In the genomic region with DNA sequence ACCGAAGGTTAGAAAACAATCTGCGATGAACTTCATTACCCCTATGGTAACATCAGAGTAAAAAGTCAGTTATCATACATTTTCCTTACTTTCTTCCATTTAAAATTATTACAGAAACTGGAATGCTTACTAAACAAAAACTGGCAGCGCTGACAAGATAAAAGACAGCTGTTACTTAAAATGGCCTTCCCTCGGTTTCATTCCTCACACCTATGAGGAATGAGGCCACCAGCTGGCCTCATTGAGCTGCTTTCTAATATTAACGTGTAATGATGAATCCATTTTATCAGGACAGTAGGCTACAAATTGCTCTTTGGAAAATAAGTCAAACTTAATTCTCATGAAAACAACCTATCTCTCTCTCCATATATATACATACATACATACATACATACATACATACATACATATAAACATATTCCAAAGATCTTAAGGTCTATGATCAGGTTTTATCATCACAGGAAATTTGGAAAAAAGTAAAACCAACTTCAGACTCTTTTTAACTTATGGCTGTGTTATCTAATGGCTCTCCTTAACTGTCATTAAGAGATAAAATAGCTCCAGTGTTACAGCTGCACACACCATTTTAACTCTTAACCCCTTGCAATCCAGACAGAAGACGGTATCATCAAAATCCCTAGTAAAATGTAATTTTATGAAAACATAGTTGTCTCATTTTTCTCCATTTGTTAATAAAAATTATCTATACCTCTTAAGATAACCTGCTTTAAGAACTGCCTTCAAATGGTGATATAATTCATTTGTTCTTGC, we compare ENCODE assay signal across 11 cellular contexts. TPM values are rescaled to one million over a fixed set of nuclear protein-coding genes. Genes with fewer than 3 reads are reported as not detected.
DNase-seq lines count a peak whose midpoint lies in the region; ATAC-seq and TF ChIP-seq lines count a peak whose summit lies in the region.
"Had no signal": no experiment of that assay in that cellular context is flagged by ENCODE, and none has a peak within 500 bp of the region (broad histone marks: within the 10 kb centered on the region; RNA-seq: fewer than 3 reads in every experiment).

No MANE protein-coding gene starts in this region.

- H3K9me3 Mint-ChIP-seq in Calu3 (ENCODE audit: low read depth, unreplicated experiment) = no peaks in the 10 kb centered on the region

- peaks cover 94% of the 10 kb centered on the region for H3K36me3 ChIP-seq in PC-9 (ENCODE audit: low read depth)
- peaks cover 13% of the 10 kb centered on the region for H3K36me3 ChIP-seq in endocrine pancreas (ENCODE audit: control insufficient read depth, insufficient read depth, low read length)
- H3K36me3 ChIP-seq in neural cell (ENCODE audit: insufficient read depth, low read length) = peaks cover 24% of the 10 kb centered on the region
- peaks cover 2 to 4% of the 10 kb centered on the region in 2 donors for H3K36me3 ChIP-seq in aorta (ENCODE audit: control insufficient read depth in 1 of 2, insufficient read depth in 2 of 2, low read length in 1 of 2)

- CTCF ChIA-PET in Calu3 (lab: Charles Lee) = interaction anchor here (0.9 to 1.5 kb wide), 2 partner anchors 47 to 49 kb away, joined by 3 to 8 read pairs; no protein-coding TSS in a partner anchor
- CTCF ChIA-PET in PC-9 (lab: Charles Lee) = no interaction called here

- peak overlapping the region; percentile 93; the same call in 1 of the 2 replicates for H3K4me3 ChIP-seq in PC-9
- peak overlapping the region; percentile 97 for H3K4me3 ChIP-seq in endocrine pancreas (ENCODE audit: control insufficient read depth, insufficient read depth, low read length)
- H3K4me3 ChIP-seq in neural cell (ENCODE audit: low read length) = peak overlapping the region; percentile 91
- H3K4me3 ChIP-seq in aorta (ENCODE audit: low read length in 2 of 2) = peak overlapping the region in 1 of 2 donors; percentile 5

- peaks cover 95% of the 10 kb centered on the region for H4K20me1 ChIP-seq in PC-9 (ENCODE audit: insufficient read depth)
- H4K20me1 ChIP-seq in neural cell (ENCODE audit: insufficient read depth) = peaks cover 9% of the 10 kb centered on the region

- BruUV-seq in Calu3 (replicated peaks; lab: Mats Ljungman, UMichigan) = no TSS peak
- BruUV-seq in PC-9 (replicated peaks; lab: Mats Ljungman, UMichigan) = no TSS peak

- H3K9me2 ChIP-seq in PC-9 (ENCODE audit: insufficient read depth) (no peaks in the 10 kb centered on the region), neural cell (ENCODE audit: insufficient read depth, low read length) (no peaks in the 10 kb centered on the region)

- no peak for TF ChIP-seq EP300 in neural cell (conservative IDR thresholded peaks at IDR 0.05; ENCODE audit: poor library complexity, severe bottlenecking)

- H3K27me3 ChIP-seq in PC-9 (ENCODE audit: insufficient read depth, low read depth) = no peaks in the 10 kb centered on the region
- no peaks in the 10 kb centered on the region for H3K27me3 ChIP-seq in endocrine pancreas (ENCODE audit: control insufficient read depth, insufficient read depth, low read length)
- no peaks in the 10 kb centered on the region for H3K27me3 ChIP-seq in neural cell (ENCODE audit: insufficient read depth, low read depth, low read length)
- H3K27me3 ChIP-seq in aorta (ENCODE audit: control insufficient read depth in 1 of 2, insufficient read depth in 2 of 2, low read length in 1 of 2) = no peaks in the 10 kb centered on the region

- no peak overlapping the region for H2AFZ ChIP-seq in PC-9
- H2AFZ ChIP-seq in neural cell (ENCODE audit: low read depth, low read length) = no peak overlapping the region

- H3K27ac ChIP-seq in PC-9 = peak overlapping the region; percentile 5; the same call in 1 of the 2 replicates
- H3K27ac ChIP-seq in neural cell (ENCODE audit: low read length) = no peak overlapping the region
- H3K27ac ChIP-seq in aorta (ENCODE audit: low read depth in 1 of 2, low read length in 2 of 2) = no peak overlapping the region

- peak overlapping the region; percentile 99 for H3K27ac Mint-ChIP-seq in Calu3 (ENCODE audit: unreplicated experiment)

- H3K4me1 Mint-ChIP-seq in Calu3 (ENCODE audit: low read depth, unreplicated experiment) = peaks cover 66% of the 10 kb centered on the region

- no peak for DNase-seq in Calu3
- DNase-seq in PC-9 = no peak
- DNase-seq in GDM1 (lab: John Stamatoyannopoulos, UW) = no peak
- no peak for DNase-seq in aorta
- no peak for DNase-seq in AG08396 (ENCODE audit: low spot score)
- DNase-seq: activated CD8-positive, alpha-beta memory T cell treated with anti-CD3 and anti-CD28 coated beads, Interleukin-2, amount 50 U/mL, for 48 hours; retina; substantia nigra had no signal

- H3F3A ChIP-seq in PC-9 (ENCODE audit: insufficient read depth, low read depth) (peaks cover 94% of the 10 kb centered on the region), neural cell (ENCODE audit: insufficient read depth, low read length, poor library complexity, severe bottlenecking) (peaks cover 4% of the 10 kb centered on the region)

- 43 to 46% methylated on average over 6 of the region's 6 CpGs for WGBS in aorta, 2 donors

- H3K79me2 ChIP-seq in PC-9 (ENCODE audit: low read depth) = peaks cover 98% of the 10 kb centered on the region
- H3K79me2 ChIP-seq in neural cell (replicated peaks; ENCODE audit: insufficient read depth, low read length) = peaks cover 69% of the 10 kb centered on the region

- H3K9ac ChIP-seq in endocrine pancreas (ENCODE audit: control insufficient read depth, insufficient read depth, low read length) = no peak overlapping the region
- H3K9ac ChIP-seq in neural cell (ENCODE audit: low read length) = no peak overlapping the region

- intact Hi-C loops in Calu3 (cut with micrococcal nuclease; ENCODE audit: unreplicated experiment) = loop anchor here (5.0 kb wide), 1 partner anchor 93 kb away; no protein-coding TSS in a partner anchor
- intact Hi-C loops in PC-9 (cut with micrococcal nuclease; ENCODE audit: unreplicated experiment) = no loop called here
- intact Hi-C loops in aorta (cut with DNase I) = no loop called here

- H3K4me2 ChIP-seq in PC-9 (peak overlapping the region; percentile 96), neural cell (ENCODE audit: low read length) (peak overlapping the region; percentile 63)

- H3K4me3 Mint-ChIP-seq in Calu3 (ENCODE audit: low read depth, unreplicated experiment) = peak overlapping the region; percentile 89

- H3K4me1 ChIP-seq in PC-9 (replicated peaks; ENCODE audit: insufficient read depth) = peaks cover 45% of the 10 kb centered on the region
- peaks cover 51% of the 10 kb centered on the region for H3K4me1 ChIP-seq in endocrine pancreas (ENCODE audit: control insufficient read depth, insufficient read depth, low read length)
- H3K4me1 ChIP-seq in aorta (ENCODE audit: control insufficient read depth in 1 of 2, insufficient read depth in 2 of 2, low read length in 2 of 2) = no peaks in the 10 kb centered on the region

- no peaks in the 10 kb centered on the region for H3K27me3 Mint-ChIP-seq in Calu3 (ENCODE audit: unreplicated experiment)

- H3K36me3 Mint-ChIP-seq in Calu3 (ENCODE audit: insufficient read depth, unreplicated experiment) = peaks cover 100% of the 10 kb centered on the region

- TF ChIP-seq CTCF in Calu3 (IDR thresholded peaks at IDR 0.05; ENCODE audit: unreplicated experiment) (no peak), PC-9 (conservative IDR thresholded peaks at IDR 0.05) (no peak), neural cell (IDR thresholded peaks at IDR 0.05; ENCODE audit: poor library complexity, severe bottlenecking) (no peak)

- TF ChIP-seq RAD21 in neural cell (conservative IDR thresholded peaks at IDR 0.05) = no peak

- ATAC-seq in aorta (ENCODE audit: low FRiP score) (no peak), HG03097 (IDR thresholded peaks at IDR 0.05; ENCODE audit: low FRiP score, unreplicated experiment) (no peak)

- no peaks in the 10 kb centered on the region for H3K9me3 ChIP-seq in PC-9 (ENCODE audit: insufficient read depth, low read depth)
- H3K9me3 ChIP-seq in endocrine pancreas (ENCODE audit: control insufficient read depth, low read length) = no peaks in the 10 kb centered on the region
- no peaks in the 10 kb centered on the region for H3K9me3 ChIP-seq in neural cell (ENCODE audit: low read length)
- H3K9me3 ChIP-seq in aorta (ENCODE audit: control insufficient read depth, low read length) = no peaks in the 10 kb centered on the region

- POLR2A ChIA-PET in PC-9 (lab: Charles Lee; ENCODE audit: unreplicated experiment) = interaction anchor here (0.5 to 0.7 kb wide), 3 partner anchors 475 to 831 kb away, joined by 4 to 10 read pairs (median 6); no protein-coding TSS in a partner anchor

TF ChIP-seq in neural cell, 6 proteins besides CTCF, POLR2A, EP300 and RAD21 (continues in another document):
- TF ChIP-seq SMC3 (conservative IDR thresholded peaks at IDR 0.05; ENCODE audit: poor library complexity) (no peak), POLR2AphosphoS5 (IDR thresholded peaks at IDR 0.05) (no peak), EZH2 (IDR thresholded peaks at IDR 0.05; ENCODE audit: borderline replicate concordance, insufficient read depth, low read length, poor library complexity, severe bottlenecking) (no peak), TAF1 (IDR thresholded peaks at IDR 0.05; ENCODE audit: low read depth) (no peak), MXI1 (conservative IDR thresholded peaks at IDR 0.05; ENCODE audit: poor library complexity, severe bottlenecking) (no peak)

RNA-seq across cellular contexts. Expression of gene CCNL1, which starts 5.2 kb away (rescaled TPM):
- total RNA-seq in Calu3 (2022) (291 and 303 TPM in 2 replicates), PC-9 (2021) (91.3 and 101 TPM in 2 replicates), aorta (100 to 1,000 TPM; 159 to 189 TPM)
- polyA plus RNA-seq in neural cell (186 and 199 TPM in 2 replicates), aorta (100 to 1,000 TPM in 1 of 2 donors, 10 to 100 TPM in 1; 17.4 to 142 TPM)
- 224 and 233 TPM in 2 replicates for polyA minus RNA-seq in neural cell
